32 cellular contexts compared by ENCODE assay signal in the genomic region with DNA sequence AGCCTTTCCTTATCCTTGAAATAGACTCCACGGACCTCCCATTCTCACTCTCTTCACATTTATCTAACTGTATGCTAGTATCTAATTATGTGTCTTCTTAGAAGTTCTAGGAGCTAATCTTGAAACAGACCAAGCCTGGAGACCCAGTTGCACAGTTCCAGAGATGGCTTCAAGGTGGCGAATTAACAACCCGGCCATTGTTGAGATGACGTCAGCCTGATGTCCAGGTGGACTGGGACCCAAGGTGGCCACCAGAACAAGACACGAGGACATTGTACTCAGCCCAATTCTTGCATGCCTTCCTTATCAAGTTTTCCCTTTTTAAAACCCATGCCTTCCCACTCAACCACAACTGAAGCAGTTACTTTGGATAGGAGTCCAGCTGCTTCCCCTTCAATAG. TPM values are rescaled to one million over a fixed set of nuclear protein-coding genes. Genes with fewer than 3 reads are reported as not detected.
"Had no signal": no experiment of that assay in that cellular context is flagged by ENCODE, and none has a peak within 500 bp of the region (broad histone marks: within the 10 kb centered on the region; RNA-seq: fewer than 3 reads in every experiment).

No MANE protein-coding gene starts in this region.

- H3K36me3 ChIP-seq: stomach, suprapubic skin, thoracic aorta, thyroid gland, tibial artery, tibial nerve, transverse colon, upper lobe of left lung, upper lobe of right lung, uterus, vagina had no signal

- H3K36me3 Mint-ChIP-seq: stimulated activated effector memory CD8-positive, alpha-beta T cell treated with anti-CD3 and anti-CD28 coated beads, Interleukin-12 subunit alpha, Interleukin-12 subunit beta, amount 100 ng/mL, for 72 hours; stimulated activated memory B cell treated with anti-CD40 and anti-IgM and Interleukin-4, amounts not matched to agents 10 μg/mL and 1 μg/mL and 100 μg/mL, for 72 hours; stimulated activated naive B cell treated with anti-CD40 and anti-IgM and Interleukin-4, amounts not matched to agents 10 μg/mL and 1 μg/mL and 100 μg/mL, for 72 hours; type B pancreatic cell had no signal

- H3K9me3 Mint-ChIP-seq: stimulated activated effector memory CD8-positive, alpha-beta T cell treated with anti-CD3 and anti-CD28 coated beads, Interleukin-12 subunit alpha, Interleukin-12 subunit beta, amount 100 ng/mL, for 72 hours; stimulated activated memory B cell treated with anti-CD40 and anti-IgM and Interleukin-4, amounts not matched to agents 10 μg/mL and 1 μg/mL and 100 μg/mL, for 72 hours; stimulated activated naive B cell treated with anti-CD40 and anti-IgM and Interleukin-4, amounts not matched to agents 10 μg/mL and 1 μg/mL and 100 μg/mL, for 72 hours; stimulated activated naive CD8-positive, alpha-beta T cell treated with anti-CD3 and anti-CD28 coated beads, Interleukin-15, amount 100 ng/mL, for 72 hours; stimulated activated naive CD8-positive, alpha-beta T cell treated with anti-CD3 and anti-CD28 coated beads, Interleukin-15, Interleukin-2, amounts not matched to agents 100 ng/mL and 50 ng/mL, for 24 hours; type B pancreatic cell had no signal

- H3K4me1 Mint-ChIP-seq: stimulated activated effector memory CD8-positive, alpha-beta T cell treated with anti-CD3 and anti-CD28 coated beads, Interleukin-12 subunit alpha, Interleukin-12 subunit beta, amount 100 ng/mL, for 72 hours; stimulated activated memory B cell treated with anti-CD40 and anti-IgM and Interleukin-4, amounts not matched to agents 10 μg/mL and 1 μg/mL and 100 μg/mL, for 72 hours; stimulated activated naive B cell treated with anti-CD40 and anti-IgM and Interleukin-4, amounts not matched to agents 10 μg/mL and 1 μg/mL and 100 μg/mL, for 72 hours; stimulated activated naive CD8-positive, alpha-beta T cell treated with anti-CD3 and anti-CD28 coated beads, Interleukin-15, amount 100 ng/mL, for 72 hours had no signal

- H3K27me3 ChIP-seq: suprapubic skin, testis, thyroid gland, tibial artery, tibial nerve, transverse colon, upper lobe of left lung, upper lobe of right lung, uterus, vagina had no signal

- ATAC-seq: stimulated activated effector memory CD8-positive, alpha-beta T cell treated with anti-CD3 and anti-CD28 coated beads, Interleukin-12 subunit alpha, Interleukin-12 subunit beta, amount 100 ng/mL, for 72 hours; stimulated activated memory B cell treated with anti-CD40 and anti-IgM and Interleukin-4, amounts not matched to agents 10 μg/mL and 1 μg/mL and 100 μg/mL, for 72 hours; stimulated activated naive B cell treated with anti-CD40 and anti-IgM and Interleukin-4, amounts not matched to agents 10 μg/mL and 1 μg/mL and 100 μg/mL, for 72 hours; stimulated activated naive CD8-positive, alpha-beta T cell treated with anti-CD3 and anti-CD28 coated beads, Interleukin-15, amount 100 ng/mL, for 72 hours; stimulated activated naive CD8-positive, alpha-beta T cell treated with anti-CD3 and anti-CD28 coated beads, Interleukin-15, Interleukin-2, amounts not matched to agents 100 U/mL and 50 U/mL, for 24 hours; upper lobe of right lung had no signal

- H3K4me3 Mint-ChIP-seq: stimulated activated effector memory CD8-positive, alpha-beta T cell treated with anti-CD3 and anti-CD28 coated beads, Interleukin-12 subunit alpha, Interleukin-12 subunit beta, amount 100 ng/mL, for 72 hours; stimulated activated memory B cell treated with anti-CD40 and anti-IgM and Interleukin-4, amounts not matched to agents 10 μg/mL and 1 μg/mL and 100 μg/mL, for 72 hours; stimulated activated naive B cell treated with anti-CD40 and anti-IgM and Interleukin-4, amounts not matched to agents 10 μg/mL and 1 μg/mL and 100 μg/mL, for 72 hours; stimulated activated naive CD8-positive, alpha-beta T cell treated with anti-CD3 and anti-CD28 coated beads, Interleukin-15, amount 100 ng/mL, for 72 hours; stimulated activated naive CD8-positive, alpha-beta T cell treated with anti-CD3 and anti-CD28 coated beads, Interleukin-15, Interleukin-2, amounts not matched to agents 100 ng/mL and 50 ng/mL, for 24 hours; type B pancreatic cell had no signal

- H3K27ac Mint-ChIP-seq: stimulated activated effector memory CD8-positive, alpha-beta T cell treated with anti-CD3 and anti-CD28 coated beads, Interleukin-12 subunit alpha, Interleukin-12 subunit beta, amount 100 ng/mL, for 72 hours; stimulated activated memory B cell treated with anti-CD40 and anti-IgM and Interleukin-4, amounts not matched to agents 10 μg/mL and 1 μg/mL and 100 μg/mL, for 72 hours; stimulated activated naive B cell treated with anti-CD40 and anti-IgM and Interleukin-4, amounts not matched to agents 10 μg/mL and 1 μg/mL and 100 μg/mL, for 72 hours; stimulated activated naive CD8-positive, alpha-beta T cell treated with anti-CD3 and anti-CD28 coated beads, Interleukin-15, amount 100 ng/mL, for 72 hours; stimulated activated naive CD8-positive, alpha-beta T cell treated with anti-CD3 and anti-CD28 coated beads, Interleukin-15, Interleukin-2, amounts not matched to agents 100 ng/mL and 50 ng/mL, for 24 hours; type B pancreatic cell had no signal

- H3K4me1 ChIP-seq: stomach, suprapubic skin, testis, thyroid gland, tibial nerve, transverse colon, upper lobe of left lung, upper lobe of right lung, uterus, vagina had no signal

- H3K4me3 ChIP-seq: stomach, suprapubic skin, testis, thoracic aorta, thyroid gland, tibial artery, tibial nerve, transverse colon, upper lobe of left lung, upper lobe of right lung, uterus, vagina had no signal

- H3K9me3 ChIP-seq: stomach, suprapubic skin, testis, thoracic aorta, thyroid gland, tibial artery, tibial nerve, transverse colon, upper lobe of left lung, upper lobe of right lung, uterus, vagina had no signal

- H3K27ac ChIP-seq: stomach, suprapubic skin, testis, thoracic aorta, thyroid gland, tibial artery, tibial nerve, transverse colon, upper lobe of left lung, upper lobe of right lung, uterus, vagina had no signal

- DNase-seq: stimulated activated CD4-positive, alpha-beta T cell treated with anti-CD3 and anti-CD28 coated beads, Interleukin-2, amount 100 ng/mL, for 48 hours; stimulated activated CD4-positive, alpha-beta T cell treated with anti-CD3 and anti-CD28 coated beads, Interleukin-4, amount 100 ng/mL, for 1 hour; stimulated activated CD4-positive, alpha-beta T cell treated with anti-CD3 and anti-CD28 coated beads, Interleukin-4, amount 100 ng/mL, for 24 hours; stimulated activated CD4-positive, alpha-beta T cell treated with anti-CD3 and anti-CD28 coated beads, Interleukin-4, amount 100 ng/mL, for 4 hours; stimulated activated CD8-positive, alpha-beta memory T cell treated with anti-CD3 and anti-CD28 coated beads, Interleukin-4, amount 100 ng/mL, for 48 hours; stimulated activated naive B cell treated with anti-CD40 and anti-IgM and Interleukin-4, amounts not matched to agents 10 μg/mL and 1 μg/mL and 100 μg/mL, for 72 hours; stimulated activated naive CD4-positive, alpha-beta T cell; stimulated activated naive CD4-positive, alpha-beta T cell treated with Interleukin-2 at 50 U/mL for 16 hours; stimulated activated naive CD8-positive, alpha-beta T cell treated with anti-CD3 and anti-CD28 coated beads, Interleukin-15, amount 100 ng/mL, for 72 hours; stimulated activated naive CD8-positive, alpha-beta T cell treated with anti-CD3 and anti-CD28 coated beads, Interleukin-15, Interleukin-2, amounts not matched to agents 100 U/mL and 50 U/mL, for 24 hours; stomach; substantia nigra; testis; thyroid gland; tibial artery; transverse colon; trophoblast cell; upper lobe of left lung; upper lobe of right lung; uterus had no signal

- FAIRE-seq: urothelium cell line had no signal

RNA-seq across cellular contexts. Expression of gene CLEC3A, which starts 47.6 kb away (rescaled TPM):
- total RNA-seq: subcutaneous adipose tissue, suprapubic skin, temporal lobe, thoracic aorta, thyroid gland, tibial nerve, transverse colon, upper lobe of left lung, upper lobe of right lung, ureter, uterus, vagina had no signal
